In genomic region chr20:45433316-45433715, GRCh38 we compare ENCODE assay signal across 12 cellular contexts. TPM values are rescaled to one million over a fixed set of nuclear protein-coding genes. Genes with fewer than 3 reads are reported as not detected.
DNase-seq lines count a peak whose midpoint lies in the region; ATAC-seq and TF ChIP-seq lines count a peak whose summit lies in the region.
"Had no signal": no experiment of that assay in that cellular context is flagged by ENCODE, and none has a peak within 500 bp of the region (broad histone marks: within the 10 kb centered on the region; RNA-seq: fewer than 3 reads in every experiment).

No MANE protein-coding gene starts in this region.

- no peak overlapping the region for H2BK15ac ChIP-seq in mesendoderm (replicated peaks; ENCODE audit: low read depth)

- no peak overlapping the region for H2BK120ac ChIP-seq in mesendoderm (ENCODE audit: low read depth, low read length)

- no peak overlapping the region for H3K56ac ChIP-seq in mesendoderm (ENCODE audit: low read length)

- H3K23ac ChIP-seq in mesendoderm (ENCODE audit: low read length), result no peak overlapping the region

- TF ChIP-seq CTCF in AG09309 (IDR thresholded peaks at IDR 0.05; ENCODE audit: control insufficient read depth, insufficient read depth, low read depth, low read length, missing control alignments) (no peak), dorsolateral prefrontal cortex (IDR thresholded peaks at IDR 0.05 in 54 of 56, conservative IDR thresholded peaks at IDR 0.05 in 2 of 56; ENCODE audit: low read depth in 1 of 56, partially characterized antibody in 56 of 56) (peak in 20 of 56 donors; percentile 7 to 42 (median 22)), spleen (IDR thresholded peaks at IDR 0.05 in 8 of 11, conservative IDR thresholded peaks at IDR 0.05 in 3 of 11) (no peak)

- no peak overlapping the region for H2BK5ac ChIP-seq in mesendoderm (ENCODE audit: low read length)

- no peak for ATAC-seq in GM18868 (IDR thresholded peaks at IDR 0.05; ENCODE audit: unreplicated experiment)
- ATAC-seq: foreskin keratinocyte; naive thymus-derived CD4-positive, alpha-beta T cell had no signal

- no peak overlapping the region for H3K18ac ChIP-seq in mesendoderm (ENCODE audit: low read length)

- H4K8ac ChIP-seq in mesendoderm (ENCODE audit: low read depth, low read length), result no peak overlapping the region

- intact Hi-C loops in dorsolateral prefrontal cortex (cut with DNase I), result loop anchor here (1.0 kb wide), 1 partner anchor 26 kb away; no protein-coding TSS in a partner anchor
- intact Hi-C loops in spleen (cut with DNase I; ENCODE audit: low total_unique reads), result no loop called here

- no CpG with 5 or more reads among the region's 3 CpGs for WGBS in mesendoderm (ENCODE audit: extremely low coverage, insufficient coverage, low lambda C conversion rate)
- 73 to 90% (median 79%) methylated on average over 3 of the region's 3 CpGs for WGBS in spleen, 5 donors

- H3K36me3 ChIP-seq in mesendoderm (ENCODE audit: control insufficient read depth, insufficient read depth, low read length) (no peaks in the 10 kb centered on the region), spleen (peaks cover 0 to 10% (median 0%) of the 10 kb centered on the region in 6 donors)

- H3K4me3 ChIP-seq in AG09309 (ENCODE audit: control insufficient read depth, low read depth, low read length) (no peak overlapping the region), dorsolateral prefrontal cortex (peak overlapping the region in 8 of 59 donors; percentile 2 to 29 (median 12)), mesendoderm (ENCODE audit: low read length) (no peak overlapping the region), spleen (no peak overlapping the region)

- no peak overlapping the region for H2AK5ac ChIP-seq in mesendoderm (ENCODE audit: low read length)

- TF ChIP-seq POLR2A in spleen (IDR thresholded peaks at IDR 0.05), result no peak

- H3K4me2 ChIP-seq in mesendoderm (ENCODE audit: low read length), result no peak overlapping the region

- H3K79me2 ChIP-seq in mesendoderm (ENCODE audit: control insufficient read depth, insufficient read depth, low read length), result no peaks in the 10 kb centered on the region

- H3K27me3 ChIP-seq in dorsolateral prefrontal cortex (no peaks in the 10 kb centered on the region), mesendoderm (ENCODE audit: insufficient read depth, low read length, poor library complexity) (no peaks in the 10 kb centered on the region), spleen (replicated peaks in 1 of 7) (no peaks in the 10 kb centered on the region)
- H3K27me3 ChIP-seq: foreskin keratinocyte had no signal

- no peak overlapping the region for H4K5ac ChIP-seq in mesendoderm (ENCODE audit: low read length)

- H3K79me1 ChIP-seq in mesendoderm (ENCODE audit: low read length), result no peaks in the 10 kb centered on the region

- H3K9me3 ChIP-seq in spleen, result no peaks in the 10 kb centered on the region

- H3K9ac ChIP-seq in mesendoderm (ENCODE audit: low read length), result no peak overlapping the region

- H3K4me1 ChIP-seq in mesendoderm (ENCODE audit: control insufficient read depth, low read depth, low read length) (no peaks in the 10 kb centered on the region), spleen (peaks cover 0 to 37% (median 27%) of the 10 kb centered on the region in 6 donors)
- H3K4me1 ChIP-seq: foreskin keratinocyte had no signal

- H3K4ac ChIP-seq in mesendoderm (ENCODE audit: low read depth, low read length), result no peak overlapping the region

- DNase-seq in AG09309 (ENCODE audit: low read depth) (peak; percentile 20), LHCN-M2 (ENCODE audit: low read depth) (peak; percentile 74), dorsolateral prefrontal cortex (peak; percentile 25 to 97 (median 90)), mesendoderm (peak; percentile 45), NCI-H510A treated with DMSO at 0.1 percent for 48 hours (lab: John Stamatoyannopoulos, UW) (no peak), spleen (no peak)
- no peak for DNase-seq in activated naive CD4-positive, alpha-beta T cell treated with anti-CD3 and anti-CD28 coated beads, Interleukin-2, amount 50 U/mL, for 16 hours
- DNase-seq: activated gamma-delta T cell treated with Interleukin-2 at 50 U/mL for 16 hours; foreskin keratinocyte; naive thymus-derived CD4-positive, alpha-beta T cell; NCI-H774 had no signal

- H3K27ac ChIP-seq in dorsolateral prefrontal cortex (peak overlapping the region; percentile 59 to 100 (median 95)), mesendoderm (ENCODE audit: low read depth, low read length) (no peak overlapping the region), spleen (peak overlapping the region in 3 of 8 donors; percentile 25 to 55 (median 50))
- H3K27ac ChIP-seq: foreskin keratinocyte had no signal

RNA-seq across cellular contexts. Expression of gene PIGT, which starts 17.4 kb away (rescaled TPM):
- total RNA-seq in LHCN-M2 (2014; rRNA removed), result 104 and 118 TPM in 2 replicates
- 94.9 TPM for polyA plus RNA-seq in LHCN-M2 (2012)
- 100 to 1,000 TPM in 6 of 120 experiments, 10 to 100 TPM in 114; 56.0 to 148 (median 76.4) TPM for total RNA-seq in dorsolateral prefrontal cortex
- 67.2 TPM for polyA plus RNA-seq in mesendoderm (2013, experiment 1 of 2)
- 65.0 TPM for polyA plus RNA-seq in mesendoderm (2013, experiment 2 of 2)
- total RNA-seq in spleen, result 10 to 100 TPM; 60.2 to 82.8 (median 69.6) TPM
- 10 to 100 TPM; 42.5 to 51.0 (median 49.8) TPM for polyA plus RNA-seq in spleen

RNA-seq across cellular contexts. Expression of gene DBNDD2, which starts 25.2 kb away (rescaled TPM):
- 0.29 and 1.3 TPM in 2 replicates for total RNA-seq in LHCN-M2 (2014; rRNA removed)
- 4.5 TPM for polyA plus RNA-seq in LHCN-M2 (2012)
- total RNA-seq in dorsolateral prefrontal cortex, result 1,000 to 10,000 TPM in 2 of 120 experiments, 100 to 1,000 TPM in 118; 113 to 1,403 (median 322) TPM
- polyA plus RNA-seq in mesendoderm (2013, experiment 1 of 2), result 17.5 TPM
- 18.6 TPM for polyA plus RNA-seq in mesendoderm (2013, experiment 2 of 2)
- 10 to 100 TPM; 15.8 to 38.5 (median 28.1) TPM for total RNA-seq in spleen
- polyA plus RNA-seq in spleen, result 10 to 100 TPM; 19.0 to 36.2 (median 31.8) TPM

RNA-seq across cellular contexts. Expression of gene WFDC2, which starts 36.2 kb away (rescaled TPM):
- total RNA-seq in LHCN-M2 (2014; rRNA removed) (not detected in 2 replicates), dorsolateral prefrontal cortex (10 to 100 TPM in 59 of 120 experiments, 1 to 10 TPM in 61; 2.7 to 22.3 (median 9.9) TPM), spleen (under 1 TPM in 2 of 7 donors, not detected in 5; 0.74 to 0.79 TPM)
- polyA plus RNA-seq in LHCN-M2 (2012), result 0.11 TPM
- 146 TPM for polyA plus RNA-seq in mesendoderm (2013, experiment 1 of 2)
- polyA plus RNA-seq in mesendoderm (2013, experiment 2 of 2), result 142 TPM
- 1 to 10 TPM in 1 of 3 donors, under 1 TPM in 2; 0.35 to 1.5 (median 0.58) TPM for polyA plus RNA-seq in spleen
- polyA plus RNA-seq: naive thymus-derived CD4-positive, alpha-beta T cell had no signal

RNA-seq across cellular contexts. Expression of gene TP53TG5, which starts 55.2 kb away (rescaled TPM):
- total RNA-seq in LHCN-M2 (2014; rRNA removed) (not detected in 2 replicates), dorsolateral prefrontal cortex (10 to 100 TPM in 83 of 120 experiments, 1 to 10 TPM in 37; 1.0 to 82.8 (median 15.3) TPM), spleen (under 1 TPM in 2 of 7 donors, not detected in 5; 0.60 to 0.66 TPM)
- polyA plus RNA-seq in LHCN-M2 (2012), result 0.32 TPM
- polyA plus RNA-seq in mesendoderm (2013, experiment 1 of 2), result 0.07 TPM
- polyA plus RNA-seq in mesendoderm (2013, experiment 2 of 2), result not detected
- polyA plus RNA-seq in spleen, result under 1 TPM in 1 of 3 donors, not detected in 2; 0.08 TPM
- total RNA-seq: foreskin keratinocyte had no signal
- polyA plus RNA-seq: foreskin keratinocyte had no signal

Comparison
In these comparisons a context has a peak if more than half of its experiments do, and no peak if none do; other contexts are left out.
1. DNase-seq: peak in AG09309 (single experiment), LHCN-M2 (single experiment), dorsolateral prefrontal cortex (10 of 10) and mesendoderm (single experiment); none in NCI-H510A treated with DMSO at 0.1 percent for 48 hours (single experiment), activated naive CD4-positive, alpha-beta T cell treated with anti-CD3 and anti-CD28 coated beads, Interleukin-2, amount 50 U/mL, for 16 hours (single experiment) and spleen (single experiment).